ENCODE assay signal across 8 cellular contexts in the genomic region with DNA sequence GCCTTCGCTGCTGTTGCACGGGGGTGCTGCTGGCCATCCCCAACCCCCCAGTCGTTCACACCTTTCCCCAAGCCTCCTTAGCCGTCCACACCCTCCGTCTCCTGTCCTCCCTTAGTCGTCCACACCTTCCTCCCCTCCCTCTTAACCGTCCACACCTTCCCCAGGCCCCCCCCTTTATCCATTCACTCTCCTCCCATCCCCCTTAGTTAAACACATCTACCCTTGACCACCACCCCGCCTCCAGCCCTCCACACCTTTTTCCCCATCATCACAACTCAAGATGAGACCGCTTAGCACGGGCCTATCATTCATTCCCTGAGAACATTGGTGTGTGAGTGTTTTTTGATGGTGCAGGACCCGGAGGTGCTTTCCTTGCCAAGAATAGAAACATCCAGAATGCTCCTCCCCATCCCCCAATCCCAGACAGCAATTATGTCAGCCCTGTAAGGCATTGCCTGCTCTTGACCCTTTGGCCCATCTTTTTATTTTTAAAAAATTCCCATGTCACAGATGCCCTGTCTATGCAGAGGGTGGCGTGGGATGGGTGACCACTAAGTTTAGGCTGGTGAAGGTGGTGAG. TPM values are rescaled to one million over a fixed set of nuclear protein-coding genes. Genes with fewer than 3 reads are reported as not detected.
A peak's percentile ranks its signal among the peaks of the same experiment; 100 is the strongest.
DNase-seq lines count a peak whose midpoint lies in the region; ATAC-seq, FAIRE-seq and TF ChIP-seq lines count a peak whose summit lies in the region.

No MANE protein-coding gene starts in this region.

- peak; percentile 9 for DNase-seq in AG10803 (ENCODE audit: low read depth)
- DNase-seq in K562 (ENCODE audit: extremely low read depth in 1 of 4, low spot score in 3 of 4): peak; percentile 25 to 46 (median 34)
- no peak for DNase-seq in left lung
- peak in 17 of 49 donors; percentile 3 to 55 (median 11) for DNase-seq in substantia nigra (lab: John Stamatoyannopoulos, UW)
- no peak for DNase-seq in stimulated activated CD4-positive, alpha-beta T cell treated with anti-CD3 and anti-CD28 coated beads, Interleukin-2, amount 100 ng/mL, for 48 hours
- no peak for DNase-seq in NCI-H2081 treated with DMSO at 0.1 percent for 48 hours (lab: John Stamatoyannopoulos, UW)

- POLR2A ChIA-PET in K562 (lab: Yijun Ruan, JAX): interaction anchor here (1.4 to 2.0 kb wide), 3 partner anchors 12 to 20 kb away, joined by 3 to 8 read pairs (median 3); no protein-coding TSS in a partner anchor

- TF ChIP-seq EP300 in K562 (IDR thresholded peaks at IDR 0.05; ENCODE audit: low read length): no peak

- peak overlapping the region; percentile 83 for H3K4me2 ChIP-seq in K562 (ENCODE audit: insufficient read depth, low read length)

- in situ Hi-C loops in K562 (cut with MboI): no loop called here

- H2AFZ ChIP-seq in K562 (ENCODE audit: low read depth, low read length): no peak overlapping the region

- peak; percentile 63 for FAIRE-seq in K562 (lab: Jason Lieb, UNC)

- H4K20me1 ChIP-seq in K562 (replicated peaks; ENCODE audit: control insufficient read depth, insufficient read depth, low read length): peaks cover 18% of the 10 kb centered on the region

- CTCF ChIA-PET in K562 (lab: Yijun Ruan, JAX; ENCODE audit: low intra/inter-chr PET ratio): interaction anchor here (0.6 kb wide), 1 partner anchor 265 kb away, joined by 3 read pairs; no protein-coding TSS in a partner anchor

- TF ChIP-seq CTCF in AG10803 (conservative IDR thresholded peaks at IDR 0.05; ENCODE audit: low read length) (no peak), K562 (IDR thresholded peaks at IDR 0.05 in 2 of 3, conservative IDR thresholded peaks at IDR 0.05 in 1 of 3; ENCODE audit: insufficient read depth in 2 of 3, low read depth in 1 of 3, low read length in 3 of 3) (no peak), left lung (IDR thresholded peaks at IDR 0.05) (no peak)

- H3K9ac ChIP-seq in HUES6 (ENCODE audit: low read length) (peak overlapping the region; percentile 73), K562 (ENCODE audit: insufficient read depth in 1 of 2, low read depth in 2 of 2, low read length in 2 of 2) (peak overlapping the region; percentile 61 to 94)

- H3K27ac ChIP-seq in HUES6 (ENCODE audit: low read depth, low read length) (no peak overlapping the region), K562 (ENCODE audit: extremely low read depth, low read depth, low read length) (peak overlapping the region; percentile 57; the same call in 2 of the 3 replicates), left lung (peak overlapping the region; percentile 85 to 97), substantia nigra (ENCODE audit: low read depth, low read length, poor library complexity, severe bottlenecking) (peak overlapping the region; percentile 57)

- intact Hi-C loops in K562 (cut with micrococcal nuclease) (no loop called here), left lung (cut with DNase I) (loop anchor here in 1 of 2 donors (5.0 kb wide), 1 partner anchor 53 kb away; no protein-coding TSS in a partner anchor)

- H3K79me2 ChIP-seq in K562 (ENCODE audit: control insufficient read depth, insufficient read depth, low read length): peaks cover 47% of the 10 kb centered on the region

- TSS peak; percentile 58 for BruUV-seq in K562 (replicated peaks; lab: Mats Ljungman, UMichigan)

- H3K4me1 ChIP-seq in HUES6 (ENCODE audit: control insufficient read depth, insufficient read depth, low read length): peaks cover 16% of the 10 kb centered on the region
- H3K4me1 ChIP-seq in K562 (replicated peaks in 1 of 2; ENCODE audit: control insufficient read depth in 2 of 2, insufficient read depth in 2 of 2, low read length in 2 of 2): peaks cover 17 to 24% of the 10 kb centered on the region in 2 experiments; a peak in 4 of 5 replicates
- peaks cover 18 to 42% of the 10 kb centered on the region in 2 donors for H3K4me1 ChIP-seq in left lung

- H3K27me3 ChIP-seq in HUES6 (ENCODE audit: control insufficient read depth, insufficient read depth, low read length) (no peaks in the 10 kb centered on the region), K562 (ENCODE audit: control insufficient read depth in 2 of 2, insufficient read depth in 2 of 2, low read length in 2 of 2) (no peaks in the 10 kb centered on the region), left lung (no peaks in the 10 kb centered on the region)

- TF ChIP-seq RAD21 in K562 (CRISPR knock-in tag; conservative IDR thresholded peaks at IDR 0.05 in 1 of 2, IDR thresholded peaks at IDR 0.05 in 1 of 2): no peak

- H3K9me3 ChIP-seq in HUES6 (ENCODE audit: control insufficient read depth, insufficient read depth, low read depth, low read length): no peaks in the 10 kb centered on the region
- H3K9me3 ChIP-seq in K562 (replicated peaks; ENCODE audit: control insufficient read depth, insufficient read depth, low read depth, low read length): no peaks in the 10 kb centered on the region
- H3K9me3 ChIP-seq in left lung: no peaks in the 10 kb centered on the region

- H3K4me3 ChIP-seq in AG10803 (ENCODE audit: low read length) (peak overlapping the region; percentile 85), HUES6 (ENCODE audit: low read depth, low read length) (peak overlapping the region; percentile 91), K562 (peak overlapping the region; percentile 76), left lung (peak overlapping the region; percentile 80 to 90)

- H3K36me3 ChIP-seq in HUES6 (ENCODE audit: control insufficient read depth, insufficient read depth, low read length) (no peaks in the 10 kb centered on the region), K562 (ENCODE audit: control insufficient read depth, insufficient read depth, low read length) (no peaks in the 10 kb centered on the region), left lung (no peaks in the 10 kb centered on the region)

- TF ChIP-seq POLR2A in K562 (conservative IDR thresholded peaks at IDR 0.05): no peak

- ATAC-seq in K562: no peak
- peak; percentile 3 for ATAC-seq in left lung
- no peak for ATAC-seq in HG02623 (IDR thresholded peaks at IDR 0.05; ENCODE audit: unreplicated experiment)

- 17% methylated on average over 7 of the region's 12 CpGs for WGBS in K562 (ENCODE audit: insufficient coverage, low coverage, missing lambda C conversion rate)

- H3K9me1 ChIP-seq in K562 (ENCODE audit: control insufficient read depth, insufficient read depth, low read length): no peaks in the 10 kb centered on the region

TF ChIP-seq in K562, 482 proteins besides CTCF, POLR2A, EP300 and RAD21 (continues in another document):
- TF ChIP-seq, protein P1, sequence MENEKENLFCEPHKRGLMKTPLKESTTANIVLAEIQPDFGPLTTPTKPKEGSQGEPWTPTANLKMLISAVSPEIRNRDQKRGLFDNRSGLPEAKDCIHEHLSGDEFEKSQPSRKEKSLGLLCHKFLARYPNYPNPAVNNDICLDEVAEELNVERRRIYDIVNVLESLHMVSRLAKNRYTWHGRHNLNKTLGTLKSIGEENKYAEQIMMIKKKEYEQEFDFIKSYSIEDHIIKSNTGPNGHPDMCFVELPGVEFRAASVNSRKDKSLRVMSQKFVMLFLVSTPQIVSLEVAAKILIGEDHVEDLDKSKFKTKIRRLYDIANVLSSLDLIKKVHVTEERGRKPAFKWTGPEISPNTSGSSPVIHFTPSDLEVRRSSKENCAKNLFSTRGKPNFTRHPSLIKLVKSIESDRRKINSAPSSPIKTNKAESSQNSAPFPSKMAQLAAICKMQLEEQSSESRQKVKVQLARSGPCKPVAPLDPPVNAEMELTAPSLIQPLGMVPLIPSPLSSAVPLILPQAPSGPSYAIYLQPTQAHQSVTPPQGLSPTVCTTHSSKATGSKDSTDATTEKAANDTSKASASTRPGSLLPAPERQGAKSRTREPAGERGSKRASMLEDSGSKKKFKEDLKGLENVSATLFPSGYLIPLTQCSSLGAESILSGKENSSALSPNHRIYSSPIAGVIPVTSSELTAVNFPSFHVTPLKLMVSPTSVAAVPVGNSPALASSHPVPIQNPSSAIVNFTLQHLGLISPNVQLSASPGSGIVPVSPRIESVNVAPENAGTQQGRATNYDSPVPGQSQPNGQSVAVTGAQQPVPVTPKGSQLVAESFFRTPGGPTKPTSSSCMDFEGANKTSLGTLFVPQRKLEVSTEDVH (IDR thresholded peaks at IDR 0.05; ENCODE audit: low read depth, partially characterized antibody): no peak
- 0 out of 2 replicates have a peak, but pooled peaks have one; percentile 22 for TF ChIP-seq CC2D1A (IDR thresholded peaks at IDR 0.05)
- TF ChIP-seq ARHGAP35 (IDR thresholded peaks at IDR 0.05; ENCODE audit: partially characterized antibody): peak; percentile 10
- TF ChIP-seq NRF1 (conservative IDR thresholded peaks at IDR 0.05 in 1 of 2, IDR thresholded peaks at IDR 0.05 in 1 of 2): peak in 1 of 2 experiments; percentile 2; a peak in 1 of 4 replicates
- TF ChIP-seq ZNF24 (IDR thresholded peaks at IDR 0.05): 0 out of 2 replicates have a peak, but pooled peaks have one; percentile 4
- TF ChIP-seq, protein P2, sequence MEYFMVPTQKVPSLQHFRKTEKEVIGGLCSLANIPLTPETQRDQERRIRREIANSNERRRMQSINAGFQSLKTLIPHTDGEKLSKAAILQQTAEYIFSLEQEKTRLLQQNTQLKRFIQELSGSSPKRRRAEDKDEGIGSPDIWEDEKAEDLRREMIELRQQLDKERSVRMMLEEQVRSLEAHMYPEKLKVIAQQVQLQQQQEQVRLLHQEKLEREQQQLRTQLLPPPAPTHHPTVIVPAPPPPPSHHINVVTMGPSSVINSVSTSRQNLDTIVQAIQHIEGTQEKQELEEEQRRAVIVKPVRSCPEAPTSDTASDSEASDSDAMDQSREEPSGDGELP (CRISPR knock-in tag; IDR thresholded peaks at IDR 0.05; ENCODE audit: borderline replicate concordance): peak; percentile 6; the same call in 1 of the 2 replicates
- TF ChIP-seq SMC3 (conservative IDR thresholded peaks at IDR 0.05; ENCODE audit: insufficient read depth, low read depth, low read length): no peak

RNA-seq across cellular contexts. Expression of gene TENT4B, which starts 1.4 kb away (rescaled TPM):
- total RNA-seq in K562 (2011; cell fraction: chromatin; rRNA removed; ENCODE audit: low replicate concordance): 5.1 and 12.6 TPM in 2 replicates
- total RNA-seq in K562 (2011; cell fraction: nucleolus; rRNA removed): 4.1 and 4.5 TPM in 2 replicates
- 5.6 and 7.9 TPM in 2 replicates for total RNA-seq in K562 (2011; cell fraction: nucleoplasm; rRNA removed)
- total RNA-seq in K562 (2014; rRNA removed) (5.8 and 6.8 TPM in 2 replicates), K562 (2014; rRNA removed; fragmentation: Illumina TruSeq; extraction: Trizol) (7.0 and 7.5 TPM in 2 replicates), K562 (2015; rRNA removed; fragmentation: Illumina TruSeq; extraction: Trizol) (6.6 and 7.0 TPM in 2 replicates), K562 (2021) (7.8 and 8.4 TPM in 2 replicates), left lung (10 to 100 TPM; 14.8 to 14.9 TPM)
- polyA plus RNA-seq in K562 (2011; rRNA removed) (5.9 and 6.9 TPM in 2 replicates), K562 (2014; fragmentation: Illumina TruSeq; extraction: Trizol) (6.9 and 8.3 TPM in 2 replicates), K562 (2014; fragmentation: Nextera tagmentation; extraction: Ambion mirVana) (1 to 10 TPM; 5.2 to 7.7 TPM), K562 (2014; rRNA removed) (4.1 and 5.8 TPM in 2 replicates)
- polyA plus RNA-seq in K562 (2011; cell fraction: cytosol; rRNA removed): 2.0 and 2.7 TPM in 2 replicates
- 4.1 and 4.3 TPM in 2 replicates for polyA plus RNA-seq in K562 (2011; cell fraction: nucleus; rRNA removed)
- 2.9 and 4.9 TPM in 2 replicates for polyA plus RNA-seq in K562 (2012)
- 14.7 and 16.8 TPM in 2 replicates for polyA minus RNA-seq in K562 (2011; rRNA and poly(A)+ RNA removed)
- 5.6 and 6.7 TPM in 2 replicates for polyA minus RNA-seq in K562 (2011; cell fraction: cytosol; rRNA and poly(A)+ RNA removed)
- polyA minus RNA-seq in K562 (2011; cell fraction: nucleus; rRNA and poly(A)+ RNA removed): 3.0 and 5.0 TPM in 2 replicates

Comparison
In these comparisons a context has a peak if more than half of its experiments do, and no peak if none do; other contexts are left out.
1. DNase-seq: peak in AG10803 (single experiment) and K562 (4 of 4); none in left lung (0 of 2), stimulated activated CD4-positive, alpha-beta T cell treated with anti-CD3 and anti-CD28 coated beads, Interleukin-2, amount 100 ng/mL, for 48 hours (0 of 2) and NCI-H2081 treated with DMSO at 0.1 percent for 48 hours (single experiment).
2. Peak in every context shown above with its lines, with median percentiles within 50 percentile points of each other: H3K4me3 ChIP-seq.